ENCODE assay signal across 9 cellular contexts in the genomic region with DNA sequence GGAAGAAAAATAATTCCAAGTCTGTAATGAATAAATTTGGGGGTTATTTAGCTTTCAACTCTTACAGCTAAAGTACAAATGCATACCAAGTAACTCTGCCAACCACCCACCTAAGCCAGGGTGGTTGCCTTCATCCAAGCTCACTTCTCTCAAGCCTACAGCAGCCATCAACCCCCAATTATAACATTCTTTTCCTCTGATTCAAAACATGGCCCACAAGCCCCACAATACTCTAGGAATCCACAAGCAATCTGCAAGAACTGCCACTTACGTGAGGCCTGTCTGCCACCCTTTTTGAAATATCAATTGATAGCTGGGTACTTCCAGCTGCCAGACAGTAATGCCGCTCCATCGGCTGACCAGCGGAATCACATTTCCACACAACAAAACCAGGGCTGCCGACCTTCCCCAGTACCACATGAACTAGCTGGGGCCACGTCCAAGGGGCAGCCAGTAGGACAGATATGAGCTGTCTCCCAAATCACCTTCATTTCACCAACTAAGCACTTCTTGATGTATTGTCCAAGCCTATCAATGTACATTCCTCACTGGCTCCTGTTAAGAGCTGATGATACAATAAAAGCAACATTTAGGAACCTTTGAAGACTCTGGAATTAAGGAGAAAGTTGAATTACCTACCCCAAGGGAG. TPM values are rescaled to one million over a fixed set of nuclear protein-coding genes. Genes with fewer than 3 reads are reported as not detected.
DNase-seq lines count a peak whose midpoint lies in the region; ATAC-seq and TF ChIP-seq lines count a peak whose summit lies in the region.
"Had no signal": no experiment of that assay in that cellular context is flagged by ENCODE, and none has a peak within 500 bp of the region (broad histone marks: within the 10 kb centered on the region; RNA-seq: fewer than 3 reads in every experiment).

No MANE protein-coding gene starts in this region.

- peaks cover 54% of the 10 kb centered on the region for H3K4me1 Mint-ChIP-seq in activated T-cell treated with anti-CD3 and anti-CD28 coated beads, Interleukin-2, amount 50 U/mL, for 72 hours (ENCODE audit: low read depth)
- H3K4me1 Mint-ChIP-seq in T-cell, result peaks cover 57 to 64% (median 63%) of the 10 kb centered on the region in 3 donors

- CTCF ChIA-PET in T-cell (lab: Charles Lee), result interaction anchor here (0.8 to 5.3 kb wide), 5 partner anchors 15 to 43 kb away, joined by 3 to 43 read pairs (median 5); no protein-coding TSS in a partner anchor

- TF ChIP-seq CTCF in foreskin fibroblast (IDR thresholded peaks at IDR 0.05; ENCODE audit: low read depth, low read length) (no peak), tibial artery (IDR thresholded peaks at IDR 0.05) (no peak)

- peaks cover 0 to 5% (median 5%) of the 10 kb centered on the region in 3 donors for H3K36me3 ChIP-seq in tibial artery

- ATAC-seq in activated T-cell treated with anti-CD3 and anti-CD28 coated beads, Interleukin-2, amount 50 U/mL, for 72 hours (replicated peaks in 1 of 2), result no peak
- no peak for ATAC-seq in T-cell (replicated peaks in 1 of 4)

- H3K27ac ChIP-seq in tibial artery, result peak overlapping the region in 1 of 2 donors; percentile 96

- POLR2A ChIA-PET in T-cell (lab: Charles Lee), result interaction anchor here (0.6 to 1.1 kb wide), 4 partner anchors 17 to 765 kb away, joined by 3 to 4 read pairs (median 3); no protein-coding TSS in a partner anchor

- no peak for DNase-seq in activated T-cell treated with anti-CD3 and anti-CD28 coated beads, Interleukin-2, amount 50 U/mL, for 72 hours
- no peak for DNase-seq in activated T-cell treated with anti-CD3 and anti-CD28 coated beads, Interleukin-2, amount 50 U/mL, for 48 hours
- DNase-seq in T-cell (no peak), foreskin fibroblast (peak; percentile 28 to 50), tibial artery (no peak), posterior cingulate gyrus (no peak), NCI-H524 (lab: John Stamatoyannopoulos, UW) (no peak)
- DNase-seq in stimulated activated CD4-positive, alpha-beta T cell treated with anti-CD3 and anti-CD28 coated beads, Interleukin-4, amount 100 ng/mL, for 4 hours, result no peak
- DNase-seq: NCI-H1694 treated with DMSO at 0.1 percent for 48 hours had no signal

- no peak overlapping the region for H3K4me3 ChIP-seq in foreskin fibroblast (ENCODE audit: low read depth in 1 of 2, low read length in 2 of 2)
- H3K4me3 ChIP-seq in tibial artery, result peak overlapping the region; percentile 5 to 98

- peak overlapping the region; percentile 30 for H3K27ac Mint-ChIP-seq in activated T-cell treated with anti-CD3 and anti-CD28 coated beads, Interleukin-2, amount 50 U/mL, for 72 hours
- no peak overlapping the region for H3K27ac Mint-ChIP-seq in T-cell

- H3K27me3 Mint-ChIP-seq in activated T-cell treated with anti-CD3 and anti-CD28 coated beads, Interleukin-2, amount 50 U/mL, for 72 hours (ENCODE audit: low read depth), result no peaks in the 10 kb centered on the region
- H3K27me3 Mint-ChIP-seq in T-cell, result no peaks in the 10 kb centered on the region

- H3K9me3 Mint-ChIP-seq in activated T-cell treated with anti-CD3 and anti-CD28 coated beads, Interleukin-2, amount 50 U/mL, for 72 hours, result no peaks in the 10 kb centered on the region
- no peaks in the 10 kb centered on the region for H3K9me3 Mint-ChIP-seq in T-cell

- no peaks in the 10 kb centered on the region for H3K9me3 ChIP-seq in tibial artery

- H3K4me1 ChIP-seq in tibial artery, result peaks cover 0 to 62% (median 32%) of the 10 kb centered on the region in 4 donors

- intact Hi-C loops in tibial artery (cut with DNase I; ENCODE audit: low total_unique reads) (no loop called here), posterior cingulate gyrus (cut with DNase I) (no loop called here)

- H3K36me3 Mint-ChIP-seq in activated T-cell treated with anti-CD3 and anti-CD28 coated beads, Interleukin-2, amount 50 U/mL, for 72 hours (ENCODE audit: insufficient read depth in 2 of 2), result peaks cover 1 to 15% of the 10 kb centered on the region in 2 donors
- peaks cover 13% of the 10 kb centered on the region for H3K36me3 Mint-ChIP-seq in T-cell

- H3K4me3 Mint-ChIP-seq in activated T-cell treated with anti-CD3 and anti-CD28 coated beads, Interleukin-2, amount 50 U/mL, for 72 hours, result peak overlapping the region; percentile 88 to 95
- H3K4me3 Mint-ChIP-seq in T-cell, result peak overlapping the region in 2 of 3 donors; percentile 90

- no peaks in the 10 kb centered on the region for H3K27me3 ChIP-seq in tibial artery

RNA-seq across cellular contexts. Expression of a gene that starts 3.2 kb away (rescaled TPM):
- total RNA-seq in activated T-cell treated with anti-CD3 and anti-CD28 coated beads, Interleukin-2, amount 50 U/mL, for 72 hours, result 100 to 1,000 TPM; 152 to 163 TPM
- total RNA-seq in T-cell, result 100 to 1,000 TPM; 105 to 142 (median 118) TPM

Comparison
In these comparisons a context has a peak if more than half of its experiments do, and no peak if none do; other contexts are left out.
1. DNase-seq: peak in foreskin fibroblast (2 of 2); none in activated T-cell treated with anti-CD3 and anti-CD28 coated beads, Interleukin-2, amount 50 U/mL, for 72 hours (0 of 2), activated T-cell treated with anti-CD3 and anti-CD28 coated beads, Interleukin-2, amount 50 U/mL, for 48 hours (0 of 2), T-cell (0 of 34), tibial artery (0 of 2), posterior cingulate gyrus (0 of 10), stimulated activated CD4-positive, alpha-beta T cell treated with anti-CD3 and anti-CD28 coated beads, Interleukin-4, amount 100 ng/mL, for 4 hours (0 of 2) and NCI-H524 (0 of 2).
2. H3K4me3 ChIP-seq: peak in tibial artery (2 of 2); none in foreskin fibroblast (0 of 2).